In the genomic region with DNA sequence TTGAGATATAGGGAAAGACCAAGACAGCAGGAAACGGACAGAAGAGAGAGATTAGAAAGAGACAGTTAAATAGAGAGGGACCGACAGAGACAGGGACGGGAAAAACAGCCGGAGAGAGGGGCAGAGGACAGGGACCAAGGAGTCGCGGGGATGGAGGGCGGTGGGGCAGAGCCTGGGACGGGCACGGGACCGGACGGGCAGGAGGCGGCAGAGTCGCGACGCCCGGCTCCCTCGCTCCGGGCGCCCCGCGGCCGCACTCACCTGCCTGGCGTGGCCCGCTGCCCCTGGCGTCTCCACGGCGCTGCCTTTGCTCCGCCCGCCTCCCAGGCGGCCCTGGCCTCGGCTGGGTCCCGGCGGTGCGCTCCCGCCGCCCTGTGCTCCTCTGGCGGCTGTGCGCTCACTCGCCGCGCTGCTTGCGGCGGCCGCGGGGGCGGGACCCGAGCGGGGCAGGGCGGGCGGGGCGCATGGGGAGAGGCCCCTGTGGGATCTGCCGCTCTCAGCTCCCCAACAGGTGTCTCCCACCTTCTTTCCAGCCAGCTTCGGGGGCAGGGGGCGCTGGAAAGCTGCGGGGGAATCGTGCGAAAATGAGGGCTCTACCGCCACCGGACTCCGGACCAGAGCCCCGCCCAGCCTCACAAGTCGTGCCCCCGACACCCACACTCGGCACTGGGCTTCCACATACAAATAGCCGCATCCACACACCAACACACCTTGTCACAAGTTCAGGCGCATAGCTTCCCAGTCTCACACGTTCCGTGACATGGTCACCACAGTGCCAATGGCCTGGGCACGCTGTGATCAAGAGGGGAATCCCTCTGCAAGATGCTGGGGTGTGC, we compare ENCODE assay signal across 8 cellular contexts. TPM values are rescaled to one million over a fixed set of nuclear protein-coding genes. Genes with fewer than 3 reads are reported as not detected.
DNase-seq lines count a peak whose midpoint lies in the region; ATAC-seq and TF ChIP-seq lines count a peak whose summit lies in the region.

ARID3C (minus strand) TSS at position 411 of the 836 bp plus-strand sequence. CDS start 1,052 bp downstream, outside the sequence.

- CTCF ChIA-PET in AG04450 (lab: Charles Lee): interaction anchor here (1.3 kb wide), 1 partner anchor 225 kb away, joined by 3 read pairs; no protein-coding TSS in a partner anchor
- CTCF ChIA-PET in HCT116 (lab: Charles Lee): no interaction called here

- no peaks in the 10 kb centered on the region for H3K9me3 Mint-ChIP-seq in mesothelial cell of epicardium

- intact Hi-C loops in HCT116 (cut with micrococcal nuclease): no loop called here
- intact Hi-C loops in dorsolateral prefrontal cortex (cut with DNase I): no loop called here
- intact Hi-C loops in transverse colon (cut with DNase I; ENCODE audit: low total_unique reads): no loop called here

- DNase-seq in AG04450 (ENCODE audit: low read depth, low spot score): no peak
- DNase-seq in HCT116 (ENCODE audit: low read depth, low spot score): no peak
- peak; percentile 31 for DNase-seq in WERI-Rb-1
- DNase-seq in dorsolateral prefrontal cortex: peak in 1 of 10 donors; percentile 22
- no peak for DNase-seq in mesothelial cell of epicardium (ENCODE audit: low spot score in 2 of 2, unreplicated experiment in 2 of 2)
- DNase-seq in transverse colon: peak; percentile 55
- DNase-seq in UCSD-AML1 (lab: John Stamatoyannopoulos, UW; ENCODE audit: unreplicated experiment): no peak

- POLR2A ChIA-PET in AG04450 (lab: Yijun Ruan, JAX) (no interaction called here), HCT116 (lab: Charles Lee) (interaction anchor here (1.5 to 1.7 kb wide), 2 partner anchors 9 kb away, joined by 3 to 7 read pairs; partner anchors contain the start of genes DCTN3 and SIGMAR1)

- H3K79me2 ChIP-seq in HCT116 (ENCODE audit: insufficient read depth, low read length): no peaks in the 10 kb centered on the region

- TF ChIP-seq EP300 in transverse colon (IDR thresholded peaks at IDR 0.05; ENCODE audit: low read depth): no peak

- in situ Hi-C loops in transverse colon (cut with MboI; ENCODE audit: low pct_ligation_motif_present in 1 of 4, low pct_unique_long_range_greater_than_20kb in 1 of 4, low sequenced_read_pairs in 3 of 4): no loop called here

- no peak for TF ChIP-seq CTCF in AG04450 (IDR thresholded peaks at IDR 0.05; ENCODE audit: low read depth, low read length)
- no peak for TF ChIP-seq CTCF in HCT116 (IDR thresholded peaks at IDR 0.05 in 2 of 3, conservative IDR thresholded peaks at IDR 0.05 in 1 of 3; ENCODE audit: borderline replicate concordance in 1 of 3, insufficient read depth in 1 of 3, low read depth in 2 of 3, low read length in 2 of 3)
- TF ChIP-seq CTCF in WERI-Rb-1 (IDR thresholded peaks at IDR 0.05; ENCODE audit: low read depth, low read length): no peak
- no peak for TF ChIP-seq CTCF in dorsolateral prefrontal cortex (IDR thresholded peaks at IDR 0.05 in 54 of 56, conservative IDR thresholded peaks at IDR 0.05 in 2 of 56; ENCODE audit: low read depth in 1 of 56, partially characterized antibody in 56 of 56)
- TF ChIP-seq CTCF in mesothelial cell of epicardium (IDR thresholded peaks at IDR 0.05; ENCODE audit: unreplicated experiment): no peak
- TF ChIP-seq CTCF in transverse colon (IDR thresholded peaks at IDR 0.05): no peak

- TF ChIP-seq RAD21 in HCT116 (IDR thresholded peaks at IDR 0.05; ENCODE audit: low read depth): no peak

- peak within 1 kb of the TSS; percentile 44 for H3K4me3 ChIP-seq in AG04450 (ENCODE audit: low read depth, low read length)
- H3K4me3 ChIP-seq in HCT116 (replicated peaks in 1 of 2; ENCODE audit: low read depth in 1 of 2, low read length in 2 of 2): peak within 1 kb of the TSS; percentile 36 to 49
- peak within 1 kb of the TSS; percentile 34 for H3K4me3 ChIP-seq in WERI-Rb-1 (ENCODE audit: low read depth, low read length)
- peak within 1 kb of the TSS; percentile 14 to 70 (median 50) for H3K4me3 ChIP-seq in dorsolateral prefrontal cortex
- peak within 1 kb of the TSS; percentile 20 to 48 (median 34) for H3K4me3 ChIP-seq in transverse colon

- H3K9ac ChIP-seq in HCT116 (ENCODE audit: low read length): 0 out of 2 replicates have a peak within 1 kb of the TSS, but pooled peaks have one; percentile 7

- H3K4me2 ChIP-seq in HCT116 (ENCODE audit: low read length): peak within 1 kb of the TSS; percentile 75

- no peak within 1 kb of the TSS for H3K27ac Mint-ChIP-seq in mesothelial cell of epicardium

- H3K36me3 Mint-ChIP-seq in mesothelial cell of epicardium: no peaks in the 10 kb centered on the region

- WGBS in transverse colon (ENCODE audit: low coverage in 1 of 2), 2 donors: 0 to 1% methylated on average over 4 to 50 of the region's 69 CpGs

- ATAC-seq in HCT116 (peak; percentile 91), GM18858 (IDR thresholded peaks at IDR 0.05; ENCODE audit: unreplicated experiment) (no peak)

- no peak for TF ChIP-seq POLR2A in HCT116 (IDR thresholded peaks at IDR 0.05; ENCODE audit: borderline replicate concordance, extremely low read depth, insufficient read depth, insufficient read length)
- TF ChIP-seq POLR2A in transverse colon (IDR thresholded peaks at IDR 0.05): no peak

- H3K4me3 Mint-ChIP-seq in mesothelial cell of epicardium: peak within 1 kb of the TSS; percentile 62

- RAD21 ChIA-PET in HCT116 (lab: Charles Lee; ENCODE audit: low non-redundant PET in 1 of 2, low total read pairs in 2 of 2, uncharacterized antibody in 2 of 2, unreplicated experiment in 2 of 2): no interaction called here

- peaks cover 70% of the 10 kb centered on the region for H3K27me3 ChIP-seq in AG04450 (ENCODE audit: control insufficient read depth, insufficient read depth, low read length)
- H3K27me3 ChIP-seq in HCT116 (ENCODE audit: insufficient read depth, low read length): peaks cover 8% of the 10 kb centered on the region; the same call in 1 of the 2 replicates
- peaks cover 21% of the 10 kb centered on the region for H3K27me3 ChIP-seq in WERI-Rb-1 (ENCODE audit: insufficient read depth, low read depth, severe bottlenecking)
- H3K27me3 ChIP-seq in dorsolateral prefrontal cortex: peaks cover 0 to 61% (median 41%) of the 10 kb centered on the region in 45 donors
- H3K27me3 ChIP-seq in transverse colon: peaks cover 70% of the 10 kb centered on the region

- no TSS peak for BruUV-seq in HCT116 (replicated peaks; lab: Mats Ljungman, UMichigan)

- peaks cover 11% of the 10 kb centered on the region for H3K4me1 Mint-ChIP-seq in mesothelial cell of epicardium

- no peaks in the 10 kb centered on the region for H3K9me2 ChIP-seq in HCT116 (ENCODE audit: insufficient read depth)

- H3K36me3 ChIP-seq in HCT116 (ENCODE audit: control insufficient read depth in 1 of 2, insufficient read depth in 2 of 2, low read length in 2 of 2) (no peaks in the 10 kb centered on the region), WERI-Rb-1 (no peaks in the 10 kb centered on the region), transverse colon (no peaks in the 10 kb centered on the region)

- no peak within 1 kb of the TSS for H3K27ac ChIP-seq in AG04450 (ENCODE audit: low read depth, low read length)
- H3K27ac ChIP-seq in HCT116 (ENCODE audit: low read depth, low read length): no peak within 1 kb of the TSS
- H3K27ac ChIP-seq in WERI-Rb-1: no peak within 1 kb of the TSS
- H3K27ac ChIP-seq in dorsolateral prefrontal cortex: no peak within 1 kb of the TSS
- no peak within 1 kb of the TSS for H3K27ac ChIP-seq in transverse colon

- H3K9me3 ChIP-seq in AG04450 (ENCODE audit: control insufficient read depth, insufficient read depth, low read length) (no peaks in the 10 kb centered on the region; the same call in 1 of the 2 replicates), HCT116 (ENCODE audit: control insufficient read depth in 1 of 2, insufficient read depth in 1 of 2, low read depth in 1 of 2, low read length in 2 of 2) (no peaks in the 10 kb centered on the region), WERI-Rb-1 (ENCODE audit: severe bottlenecking) (no peaks in the 10 kb centered on the region), transverse colon (no peaks in the 10 kb centered on the region)

- H3K27me3 Mint-ChIP-seq in mesothelial cell of epicardium (ENCODE audit: low read depth): peaks cover 85% of the 10 kb centered on the region

- peaks cover 8 to 29% of the 10 kb centered on the region in 2 experiments for H3K4me1 ChIP-seq in HCT116 (ENCODE audit: control insufficient read depth in 1 of 2, insufficient read depth in 2 of 2, low read length in 2 of 2)
- H3K4me1 ChIP-seq in transverse colon: peaks cover 8 to 16% (median 12%) of the 10 kb centered on the region in 4 donors

- no peaks in the 10 kb centered on the region for H4K20me1 ChIP-seq in HCT116 (ENCODE audit: insufficient read depth)

- peak within 1 kb of the TSS; percentile 86 for H2AFZ ChIP-seq in HCT116 (ENCODE audit: low read depth, low read length, poor library complexity, severe bottlenecking)

TF ChIP-seq in HCT116, 20 proteins besides CTCF, POLR2A, EP300 and RAD21 (continues in another document):
- no peak for TF ChIP-seq FOSL1 (IDR thresholded peaks at IDR 0.05; ENCODE audit: low read depth)
- TF ChIP-seq TCF7L2 (IDR thresholded peaks at IDR 0.05; ENCODE audit: borderline replicate concordance, extremely low read depth, insufficient read depth, insufficient read length): no peak
- no peak for TF ChIP-seq JUND (IDR thresholded peaks at IDR 0.05)
- TF ChIP-seq EZH2 (IDR thresholded peaks at IDR 0.05): no peak
- no peak for TF ChIP-seq EZH2phosphoT487 (IDR thresholded peaks at IDR 0.05; ENCODE audit: borderline replicate concordance)
- no peak for TF ChIP-seq SIN3A (IDR thresholded peaks at IDR 0.05; ENCODE audit: low read depth)
- no peak for TF ChIP-seq CEBPB (IDR thresholded peaks at IDR 0.05; ENCODE audit: low read depth)
- no peak for TF ChIP-seq YY1 (IDR thresholded peaks at IDR 0.05; ENCODE audit: extremely low read depth, insufficient replicate concordance, low read depth, low read length)
- TF ChIP-seq SRF (IDR thresholded peaks at IDR 0.05; ENCODE audit: low read depth): no peak

RNA-seq across cellular contexts. Expression of gene ARID3C, which starts in this region (rescaled TPM):
- polyA plus RNA-seq in AG04450 (2011; rRNA removed): not detected in 2 replicates
- polyA minus RNA-seq in AG04450 (2011; rRNA and poly(A)+ RNA removed): not detected in 2 replicates
- total RNA-seq in HCT116 (2021; ENCODE audit: unreplicated experiment) (0.42 TPM), dorsolateral prefrontal cortex (1 to 10 TPM in 41 of 120 experiments, under 1 TPM in 68, not detected in 11; 0.30 to 3.0 (median 0.87) TPM), mesothelial cell of epicardium (0.42 to 0.80 TPM in 2 of 3 replicates, not detected in the other), transverse colon (not detected)
- polyA plus RNA-seq in HCT116 (2012): 0.20 and 0.29 TPM in 2 replicates

Comparison
In these comparisons a context has a peak if more than half of its experiments do, and no peak if none do; other contexts are left out.
1. Peak in ATAC-seq, H3K4me3 ChIP-seq, H3K9ac ChIP-seq and H3K4me2 ChIP-seq in HCT116; RNA of the gene not detected or under 1 TPM.
2. Peak in DNase-seq and H3K4me3 ChIP-seq in transverse colon; RNA of the gene not detected or under 1 TPM.